In the genomic region with DNA sequence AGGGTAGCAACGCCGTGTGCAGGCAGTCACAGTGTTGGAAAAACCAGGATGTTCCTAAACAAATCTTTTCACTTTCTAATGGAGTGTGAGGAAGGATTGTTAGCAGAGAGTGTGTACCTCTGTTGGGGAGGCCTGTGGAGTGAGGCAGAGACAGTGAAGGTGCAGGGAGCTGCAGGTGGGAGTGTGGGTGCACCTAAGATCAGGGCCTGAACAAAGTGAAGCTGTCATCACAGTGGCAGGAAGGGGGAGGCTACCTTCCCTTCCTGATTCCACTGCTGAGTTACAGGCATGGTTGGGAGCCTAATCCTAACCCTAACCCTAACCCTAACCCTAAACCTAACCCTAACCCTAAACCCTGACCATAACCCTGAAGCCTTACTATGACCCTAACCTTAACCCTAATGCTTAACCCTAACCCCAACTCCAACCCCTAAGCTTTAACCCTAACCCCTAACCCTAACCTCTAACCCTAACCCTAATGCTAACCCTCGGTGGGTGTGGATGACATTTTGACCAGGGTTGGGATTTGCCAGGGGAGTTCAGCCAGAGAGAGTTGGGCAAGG, we compare ENCODE assay signal across 1 cellular context.
TF ChIP-seq lines count a peak whose summit lies in the region.

No MANE protein-coding gene starts in this region.

TF ChIP-seq in A549, 52 proteins besides CTCF, POLR2A, EP300 and RAD21:
- TF ChIP-seq PHF8 (IDR thresholded peaks at IDR 0.05; ENCODE audit: borderline replicate concordance, low read depth) = no peak
